ENCODE assay signal across 19 cellular contexts in genomic region chr17:77826132-77826873, GRCh38.
DNase-seq lines count a peak whose midpoint lies in the region; ATAC-seq and TF ChIP-seq lines count a peak whose summit lies in the region.
"Had no signal": no experiment of that assay in that cellular context is flagged by ENCODE, and none has a peak within 500 bp of the region (broad histone marks: within the 10 kb centered on the region; RNA-seq: fewer than 3 reads in every experiment).

No MANE protein-coding gene starts in this region.

- TF ChIP-seq CTCF in left ventricle myocardium inferior (IDR thresholded peaks at IDR 0.05; ENCODE audit: borderline replicate concordance) (no peak), lower lobe of right lung (IDR thresholded peaks at IDR 0.05) (no peak), spleen (IDR thresholded peaks at IDR 0.05 in 8 of 11, conservative IDR thresholded peaks at IDR 0.05 in 3 of 11) (no peak), upper lobe of right lung (IDR thresholded peaks at IDR 0.05) (no peak)

- intact Hi-C loops in cardiac septum (cut with DNase I) (loop anchor here (10.0 kb wide), 2 partner anchors 222 to 282 kb away; no protein-coding TSS in a partner anchor), left ventricle myocardium inferior (cut with micrococcal nuclease) (no loop called here), lower lobe of right lung (cut with DNase I) (no loop called here), spleen (cut with DNase I; ENCODE audit: low total_unique reads) (no loop called here), upper lobe of right lung (cut with DNase I) (no loop called here)

- H3K9me3 ChIP-seq in left ventricle myocardium inferior (replicated peaks) (no peaks in the 10 kb centered on the region), lower lobe of right lung (no peaks in the 10 kb centered on the region), spleen (no peaks in the 10 kb centered on the region), upper lobe of right lung (no peaks in the 10 kb centered on the region)
- H3K9me3 ChIP-seq: BLaER1 had no signal

- no peaks in the 10 kb centered on the region for H3K36me3 ChIP-seq in left ventricle myocardium inferior
- no peaks in the 10 kb centered on the region for H3K36me3 ChIP-seq in lower lobe of right lung
- H3K36me3 ChIP-seq in spleen = no peaks in the 10 kb centered on the region
- no peaks in the 10 kb centered on the region for H3K36me3 ChIP-seq in upper lobe of right lung
- H3K36me3 ChIP-seq: BLaER1 had no signal

- H3K27me3 ChIP-seq in left ventricle myocardium inferior (ENCODE audit: low read depth) (no peaks in the 10 kb centered on the region), lower lobe of right lung (ENCODE audit: low read depth) (no peaks in the 10 kb centered on the region), spleen (replicated peaks in 1 of 7) (peaks cover 0 to 10% (median 0%) of the 10 kb centered on the region in 7 donors), upper lobe of right lung (no peaks in the 10 kb centered on the region)
- H3K27me3 ChIP-seq: BLaER1 had no signal

- ATAC-seq in lower lobe of right lung (no peak), upper lobe of right lung (no peak), HG03439 (IDR thresholded peaks at IDR 0.05; ENCODE audit: unreplicated experiment) (no peak)
- ATAC-seq: PC-3 had no signal

- no peak overlapping the region for H3K27ac ChIP-seq in left ventricle myocardium inferior (replicated peaks)
- H3K27ac ChIP-seq in lower lobe of right lung = no peak overlapping the region
- H3K27ac ChIP-seq in spleen = no peak overlapping the region
- no peak overlapping the region for H3K27ac ChIP-seq in upper lobe of right lung
- H3K27ac ChIP-seq: BLaER1, HL-60 had no signal

- peaks cover 53% of the 10 kb centered on the region for H3K4me1 ChIP-seq in left ventricle myocardium inferior
- H3K4me1 ChIP-seq in lower lobe of right lung = peaks cover 13% of the 10 kb centered on the region
- peaks cover 0 to 30% (median 19%) of the 10 kb centered on the region in 6 donors for H3K4me1 ChIP-seq in spleen
- peaks cover 13% of the 10 kb centered on the region for H3K4me1 ChIP-seq in upper lobe of right lung

- no peak overlapping the region for H3K4me3 ChIP-seq in left ventricle myocardium inferior
- H3K4me3 ChIP-seq in lower lobe of right lung = no peak overlapping the region
- no peak overlapping the region for H3K4me3 ChIP-seq in spleen
- no peak overlapping the region for H3K4me3 ChIP-seq in upper lobe of right lung
- H3K4me3 ChIP-seq: BLaER1 had no signal

- WGBS in spleen, 5 donors = 82 to 94% (median 89%) methylated on average over 6 to 8 of the region's 8 CpGs

- peak; percentile 35 for DNase-seq in cardiac septum (ENCODE audit: low spot score)
- DNase-seq in left ventricle myocardium inferior = no peak
- DNase-seq in cerebellar cortex (ENCODE audit: low spot score) = peak; percentile 17
- peak; percentile 18 for DNase-seq in lower lobe of right lung
- DNase-seq in spleen = peak; percentile 48
- no peak for DNase-seq in upper lobe of right lung
- DNase-seq: COR-L47, DMS79, H7, KG1, NCI-H1092, NCI-H1436 treated with DMSO at 0.1 percent for 48 hours, NCI-H2029, NCI-H524 treated with DMSO at 0.1 percent for 48 hours, PC-3, SIG-M5 had no signal

- no peak for TF ChIP-seq POLR2A in spleen (IDR thresholded peaks at IDR 0.05)

Comparison
In these comparisons a context has a peak if more than half of its experiments do, and no peak if none do; other contexts are left out.
1. DNase-seq: peak in cardiac septum (single experiment), cerebellar cortex (single experiment), lower lobe of right lung (single experiment) and spleen (single experiment); none in left ventricle myocardium inferior (single experiment) and upper lobe of right lung (single experiment).